ENCODE assay signal across 10 cellular contexts in genomic region chr5:135379052-135379654, GRCh38. TPM values are rescaled to one million over a fixed set of nuclear protein-coding genes. Genes with fewer than 3 reads are reported as not detected.
DNase-seq lines count a peak whose midpoint lies in the region; ATAC-seq, FAIRE-seq and TF ChIP-seq lines count a peak whose summit lies in the region.
"Had no signal": no experiment of that assay in that cellular context is flagged by ENCODE, and none has a peak within 500 bp of the region (broad histone marks: within the 10 kb centered on the region; RNA-seq: fewer than 3 reads in every experiment).

No MANE protein-coding gene starts in this region.

- H3K27ac ChIP-seq in Karpas-422 (ENCODE audit: low read length), result no peak overlapping the region

- H3K79me2 ChIP-seq in Karpas-422 (ENCODE audit: low read length), result peaks cover 96% of the 10 kb centered on the region

- no peaks in the 10 kb centered on the region for H3K9me3 ChIP-seq in Karpas-422 (ENCODE audit: low read length)
- H3K9me3 ChIP-seq: upper lobe of left lung had no signal

- no peak overlapping the region for H3K9ac ChIP-seq in Karpas-422 (ENCODE audit: low read length)

- peaks cover 13% of the 10 kb centered on the region for H3K4me1 ChIP-seq in Karpas-422 (ENCODE audit: low read length)

- H3K4me2 ChIP-seq in Karpas-422 (ENCODE audit: low read depth, low read length, poor library complexity, severe bottlenecking), result no peak overlapping the region

- FAIRE-seq in bronchial epithelial cell (lab: Jason Lieb, UNC), result peak; percentile 43

- DNase-seq in AG10803 (ENCODE audit: low read depth), result peak; percentile 64
- peak; percentile 66 for DNase-seq in bronchial epithelial cell (ENCODE audit: low read depth)
- peak; percentile 88 for DNase-seq in myocyte (ENCODE audit: low read depth)
- no peak for DNase-seq in Karpas-422
- DNase-seq in NOMO-1 treated with DMSO at 0.1 percent for 48 hours (lab: John Stamatoyannopoulos, UW; ENCODE audit: unreplicated experiment), result no peak
- DNase-seq: activated T-cell treated with anti-CD3 and anti-CD28 coated beads, Interleukin-2, amount 50 U/mL, for 4 hours; upper lobe of left lung had no signal

- no peak for TF ChIP-seq CTCF in AG10803 (conservative IDR thresholded peaks at IDR 0.05; ENCODE audit: low read length)
- TF ChIP-seq CTCF in bronchial epithelial cell (IDR thresholded peaks at IDR 0.05; ENCODE audit: insufficient read depth, low read length, severe bottlenecking), result no peak

- H4K20me1 ChIP-seq in Karpas-422 (ENCODE audit: insufficient read depth, low read depth, low read length), result peaks cover 22% of the 10 kb centered on the region

- H3K27me3 ChIP-seq in bronchial epithelial cell (ENCODE audit: control insufficient read depth, insufficient read depth, low read length) (no peaks in the 10 kb centered on the region), Karpas-422 (ENCODE audit: low read length) (no peaks in the 10 kb centered on the region)
- H3K27me3 ChIP-seq: upper lobe of left lung had no signal

- H2AFZ ChIP-seq in Karpas-422 (ENCODE audit: low read length), result no peak overlapping the region

- H3K9me2 ChIP-seq in Karpas-422 (replicated peaks; ENCODE audit: insufficient read depth, low read length), result no peaks in the 10 kb centered on the region

- H3K4me3 ChIP-seq in AG10803 (ENCODE audit: low read length), result no peak overlapping the region
- H3K4me3 ChIP-seq in bronchial epithelial cell (ENCODE audit: low read depth, low read length), result no peak overlapping the region
- no peak overlapping the region for H3K4me3 ChIP-seq in Karpas-422 (ENCODE audit: low read length)
- H3K4me3 ChIP-seq: upper lobe of left lung had no signal

- ATAC-seq in HG02678 (IDR thresholded peaks at IDR 0.05; ENCODE audit: unreplicated experiment), result peak; percentile 39
- no peak for ATAC-seq in GM21737 (IDR thresholded peaks at IDR 0.05; ENCODE audit: unreplicated experiment)
- ATAC-seq in GM18907 (IDR thresholded peaks at IDR 0.05; ENCODE audit: unreplicated experiment), result no peak
- ATAC-seq: activated T-cell treated with anti-CD3 and anti-CD28 coated beads, Interleukin-2, amount 50 U/mL, for 4 hours had no signal

- H3K36me3 ChIP-seq in bronchial epithelial cell (ENCODE audit: control insufficient read depth, insufficient read depth, low read length) (peaks cover 20% of the 10 kb centered on the region), Karpas-422 (ENCODE audit: insufficient read depth, low read length) (peaks cover 53% of the 10 kb centered on the region)

RNA-seq across cellular contexts. Expression of gene MACROH2A1, which starts 19.9 kb away (rescaled TPM):
- 235 and 257 TPM in 2 replicates for total RNA-seq in bronchial epithelial cell
- total RNA-seq in myocyte, result 141 and 165 TPM in 2 replicates
- polyA plus RNA-seq in myocyte (2012), result 122 TPM
- total RNA-seq in Karpas-422 (2014; rRNA removed; shearing (Covaris generic); ENCODE audit: low replicate concordance), result 160 and 245 TPM in 2 replicates

Comparison
In these comparisons a context has a peak if more than half of its experiments do, and no peak if none do; other contexts are left out.
1. DNase-seq: peak in AG10803 (single experiment), bronchial epithelial cell (single experiment) and myocyte (single experiment); none in Karpas-422 (single experiment) and NOMO-1 treated with DMSO at 0.1 percent for 48 hours (single experiment).